Comparison of ENCODE assay signal across 23 cellular contexts in genomic region chr13:66111628-66112027, GRCh38.
DNase-seq lines count a peak whose midpoint lies in the region; ATAC-seq and TF ChIP-seq lines count a peak whose summit lies in the region.
"Had no signal": no experiment of that assay in that cellular context is flagged by ENCODE, and none has a peak within 500 bp of the region (broad histone marks: within the 10 kb centered on the region; RNA-seq: fewer than 3 reads in every experiment).

No MANE protein-coding gene starts in this region.

- H3K4me1 Mint-ChIP-seq in WTC11 (no peaks in the 10 kb centered on the region), progenitor cell of endocrine pancreas (ENCODE audit: low read depth) (peaks cover 1% of the 10 kb centered on the region)
- H3K4me1 Mint-ChIP-seq: CD4-positive, alpha-beta memory T cell; IgD-negative memory B cell had no signal

- intact Hi-C loops in head of caudate nucleus (cut with DNase I): no loop called here

- H3K4me3 Mint-ChIP-seq in WTC11 (no peak overlapping the region), progenitor cell of endocrine pancreas (ENCODE audit: low read depth) (no peak overlapping the region)
- H3K4me3 Mint-ChIP-seq: CD4-positive, alpha-beta memory T cell; IgD-negative memory B cell had no signal

- POLR2A ChIA-PET in WTC11 (lab: Charles Lee): no interaction called here

- ATAC-seq in WTC11 (peak; percentile 59), HG02763 (IDR thresholded peaks at IDR 0.05; ENCODE audit: unreplicated experiment) (no peak)
- ATAC-seq: A549, Right ventricle myocardium inferior had no signal

- H3K27me3 Mint-ChIP-seq in WTC11 (ENCODE audit: low read depth): no peaks in the 10 kb centered on the region; the same call in 1 of the 2 replicates
- no peaks in the 10 kb centered on the region for H3K27me3 Mint-ChIP-seq in progenitor cell of endocrine pancreas
- H3K27me3 Mint-ChIP-seq: CD4-positive, alpha-beta memory T cell; IgD-negative memory B cell had no signal

- H3K36me3 Mint-ChIP-seq in WTC11 (no peaks in the 10 kb centered on the region), progenitor cell of endocrine pancreas (ENCODE audit: insufficient read depth) (no peaks in the 10 kb centered on the region)
- H3K36me3 Mint-ChIP-seq: CD4-positive, alpha-beta memory T cell; IgD-negative memory B cell had no signal

- TF ChIP-seq CTCF in WTC11 (IDR thresholded peaks at IDR 0.05) (no peak), progenitor cell of endocrine pancreas (IDR thresholded peaks at IDR 0.05; ENCODE audit: unreplicated experiment) (peak; percentile 12)

- no peak overlapping the region for H3K4me3 ChIP-seq in H7 (ENCODE audit: insufficient read depth, low read depth, low read length)
- H3K4me3 ChIP-seq: A549, BLaER1, HAP-1, MG63 had no signal

- H3K36me3 ChIP-seq in H7 (replicated peaks; ENCODE audit: control insufficient read depth, insufficient read depth, low read length): no peaks in the 10 kb centered on the region
- H3K36me3 ChIP-seq: BLaER1, HAP-1, MG63 had no signal

- DNase-seq in H7: peak; percentile 3
- no peak for DNase-seq in WTC11 (ENCODE audit: low spot score)
- DNase-seq in iPS DF 4.7 (ENCODE audit: extremely low read depth, low spot score): peak; percentile 2
- no peak for DNase-seq in progenitor cell of endocrine pancreas (ENCODE audit: low spot score, unreplicated experiment)
- DNase-seq in dedifferentiated amniotic fluid mesenchymal stem cell (ENCODE audit: extremely low spot score): no peak
- no peak for DNase-seq in head of caudate nucleus
- DNase-seq: Calu3; CD4-positive, alpha-beta memory T cell; Kasumi-1; MG63; NCI-H1048; NCI-H1436 treated with DMSO at 0.1 percent for 48 hours; NCI-H2029 treated with DMSO at 0.1 percent for 48 hours; NCI-H2171 treated with DMSO at 0.1 percent for 48 hours; NCI-H446; NCI-H526 treated with DMSO at 0.1 percent for 48 hours; NK-92 treated with Interleukin-12 subunit alpha and Interleukin-12 subunit beta, amount 100 ng/mL, for 24 hours had no signal

- H3K27ac Mint-ChIP-seq in WTC11 (no peak overlapping the region), progenitor cell of endocrine pancreas (no peak overlapping the region)
- H3K27ac Mint-ChIP-seq: CD4-positive, alpha-beta memory T cell; IgD-negative memory B cell had no signal

- CTCF ChIA-PET in WTC11 (lab: Charles Lee): interaction anchor here (1.4 kb wide), 2 partner anchors 15 to 185 kb away, joined by 5 read pairs; no protein-coding TSS in a partner anchor

- no peaks in the 10 kb centered on the region for H3K27me3 ChIP-seq in H7 (ENCODE audit: control insufficient read depth, insufficient read depth, low read length)
- H3K27me3 ChIP-seq: BLaER1, MG63 had no signal

- H3K9me3 Mint-ChIP-seq in WTC11 (no peaks in the 10 kb centered on the region), progenitor cell of endocrine pancreas (ENCODE audit: low read depth) (no peaks in the 10 kb centered on the region)

TF ChIP-seq in WTC11, 78 proteins besides CTCF, POLR2A, EP300 and RAD21:
- TF ChIP-seq PRRX2 (CRISPR knock-in tag; IDR thresholded peaks at IDR 0.05) (no peak), ZNF423 (CRISPR knock-in tag; IDR thresholded peaks at IDR 0.05) (no peak), GRHL2 (CRISPR knock-in tag; IDR thresholded peaks at IDR 0.05; ENCODE audit: insufficient replicate concordance, severe bottlenecking) (no peak)

Comparison
In these comparisons a context has a peak if more than half of its experiments do, and no peak if none do; other contexts are left out.
1. DNase-seq: peak in H7 (single experiment) and iPS DF 4.7 (single experiment); none in WTC11 (single experiment), progenitor cell of endocrine pancreas (single experiment), dedifferentiated amniotic fluid mesenchymal stem cell (single experiment) and head of caudate nucleus (0 of 42).